23 cellular contexts compared by ENCODE assay signal in genomic region chr9:88544245-88544644, GRCh38. TPM values are rescaled to one million over a fixed set of nuclear protein-coding genes. Genes with fewer than 3 reads are reported as not detected.
DNase-seq lines count a peak whose midpoint lies in the region; ATAC-seq and TF ChIP-seq lines count a peak whose summit lies in the region.
"Had no signal": no experiment of that assay in that cellular context is flagged by ENCODE, and none has a peak within 500 bp of the region (broad histone marks: within the 10 kb centered on the region; RNA-seq: fewer than 3 reads in every experiment).

No MANE protein-coding gene starts in this region.

- H3K4me3 Mint-ChIP-seq in WTC11, result no peak overlapping the region
- no peak overlapping the region for H3K4me3 Mint-ChIP-seq in activated T-helper 1 cell treated with anti-CD3 and anti-CD28 coated beads, Interleukin-12 subunit alpha, Interleukin-12 subunit beta, Interleukin-2, Interleukin-4 antibody, amounts not matched to agents 30 ng/mL and 10 ng/mL and 1 ng/mL, durations not matched to agents 14 hours and 24 hours and 36 hours
- H3K4me3 Mint-ChIP-seq: activated naive CD8-positive, alpha-beta T cell treated with anti-CD3 and anti-CD28 coated beads, Interleukin-2, amount 10 ng/mL, durations not matched to agents 7 days and 5 days; memory B cell; natural killer cell had no signal

- DNase-seq in HL-60 (ENCODE audit: low read depth in 1 of 2, low spot score in 1 of 2) (peak; percentile 44 to 83), MV-4-11 (lab: John Stamatoyannopoulos, UW) (peak; percentile 49), WTC11 (ENCODE audit: low spot score) (no peak), lung microvascular endothelial cell (ENCODE audit: low read depth in 2 of 2) (peak; percentile 63 to 84), HuH-7 (ENCODE audit: low spot score) (no peak), NCI-H2227 treated with DMSO at 0.1 percent for 48 hours (lab: John Stamatoyannopoulos, UW) (no peak)
- no peak for DNase-seq in activated T-helper 1 cell treated with anti-CD3 and anti-CD28 coated beads, Interleukin-12 subunit alpha, Interleukin-12 subunit beta, Interleukin-2, Interleukin-4 antibody, amounts not matched to agents 30 ng/mL and 10 ng/mL and 1 ng/mL, durations not matched to agents 14 hours and 24 hours and 36 hours (ENCODE audit: low spot score)
- DNase-seq: activated CD4-positive, alpha-beta T cell treated with anti-CD3 and anti-CD28 coated beads for 1 hour; activated naive CD8-positive, alpha-beta T cell treated with anti-CD3 and anti-CD28 coated beads, Interleukin-2, amount 10 ng/mL, durations not matched to agents 7 days and 5 days; AML-193; COR-L47; dorsolateral prefrontal cortex; HCEC 1CT; natural killer cell; NCI-H1694; NK-92 treated with Interleukin-12 subunit alpha and Interleukin-12 subunit beta, amount 100 ng/mL, for 24 hours; stimulated activated CD4-positive, alpha-beta T cell treated with anti-CD3 and anti-CD28 coated beads, Interleukin-2, amount 100 ng/mL, for 48 hours; T-helper 9 cell; uterus had no signal

- peaks cover under 1% of the 10 kb centered on the region; the same call in 1 of the 2 replicates for H3K27me3 Mint-ChIP-seq in WTC11 (ENCODE audit: low read depth)
- H3K27me3 Mint-ChIP-seq in activated T-helper 1 cell treated with anti-CD3 and anti-CD28 coated beads, Interleukin-12 subunit alpha, Interleukin-12 subunit beta, Interleukin-2, Interleukin-4 antibody, amounts not matched to agents 30 ng/mL and 10 ng/mL and 1 ng/mL, durations not matched to agents 14 hours and 24 hours and 36 hours (ENCODE audit: insufficient read depth), result peaks cover 4% of the 10 kb centered on the region

- no peak for TF ChIP-seq CTCF in HL-60 (IDR thresholded peaks at IDR 0.05; ENCODE audit: insufficient read depth, low read length)
- TF ChIP-seq CTCF in WTC11 (IDR thresholded peaks at IDR 0.05), result no peak

- H3K27me3 ChIP-seq in HL-60 (ENCODE audit: insufficient read depth, poor library complexity, severe bottlenecking), result no peaks in the 10 kb centered on the region
- H3K27me3 ChIP-seq: breast epithelium, dorsolateral prefrontal cortex, SJCRH30, uterus had no signal

- intact Hi-C loops in activated T-helper 1 cell treated with anti-CD3 and anti-CD28 coated beads, Interleukin-12 subunit alpha, Interleukin-12 subunit beta, Interleukin-2, Interleukin-4 antibody, amounts not matched to agents 30 ng/mL and 10 ng/mL and 1 ng/mL, durations not matched to agents 14 hours and 24 hours and 36 hours (cut with micrococcal nuclease), result no loop called here

- H3K27ac ChIP-seq in HL-60 (replicated peaks), result no peak overlapping the region
- H3K27ac ChIP-seq: breast epithelium, dorsolateral prefrontal cortex, SJCRH30, uterus had no signal

- CTCF ChIA-PET in WTC11 (lab: Charles Lee), result no interaction called here

- peaks cover 5% of the 10 kb centered on the region; the same call in 1 of the 2 replicates for H3K36me3 Mint-ChIP-seq in WTC11
- no peaks in the 10 kb centered on the region for H3K36me3 Mint-ChIP-seq in activated T-helper 1 cell treated with anti-CD3 and anti-CD28 coated beads, Interleukin-12 subunit alpha, Interleukin-12 subunit beta, Interleukin-2, Interleukin-4 antibody, amounts not matched to agents 30 ng/mL and 10 ng/mL and 1 ng/mL, durations not matched to agents 14 hours and 24 hours and 36 hours (ENCODE audit: low read depth)
- H3K36me3 Mint-ChIP-seq: activated naive CD8-positive, alpha-beta T cell treated with anti-CD3 and anti-CD28 coated beads, Interleukin-2, amount 10 ng/mL, durations not matched to agents 7 days and 5 days; memory B cell; natural killer cell had no signal

- H3K27ac Mint-ChIP-seq in WTC11, result no peak overlapping the region
- no peak overlapping the region for H3K27ac Mint-ChIP-seq in activated T-helper 1 cell treated with anti-CD3 and anti-CD28 coated beads, Interleukin-12 subunit alpha, Interleukin-12 subunit beta, Interleukin-2, Interleukin-4 antibody, amounts not matched to agents 30 ng/mL and 10 ng/mL and 1 ng/mL, durations not matched to agents 14 hours and 24 hours and 36 hours
- H3K27ac Mint-ChIP-seq: activated naive CD8-positive, alpha-beta T cell treated with anti-CD3 and anti-CD28 coated beads, Interleukin-2, amount 10 ng/mL, durations not matched to agents 7 days and 5 days; memory B cell; natural killer cell had no signal

- peaks cover 7% of the 10 kb centered on the region for H3K9me3 Mint-ChIP-seq in WTC11
- no peaks in the 10 kb centered on the region for H3K9me3 Mint-ChIP-seq in activated T-helper 1 cell treated with anti-CD3 and anti-CD28 coated beads, Interleukin-12 subunit alpha, Interleukin-12 subunit beta, Interleukin-2, Interleukin-4 antibody, amounts not matched to agents 30 ng/mL and 10 ng/mL and 1 ng/mL, durations not matched to agents 14 hours and 24 hours and 36 hours
- H3K9me3 Mint-ChIP-seq: natural killer cell had no signal

- H3K4me1 Mint-ChIP-seq in WTC11, result peaks cover 16% of the 10 kb centered on the region
- H3K4me1 Mint-ChIP-seq in activated T-helper 1 cell treated with anti-CD3 and anti-CD28 coated beads, Interleukin-12 subunit alpha, Interleukin-12 subunit beta, Interleukin-2, Interleukin-4 antibody, amounts not matched to agents 30 ng/mL and 10 ng/mL and 1 ng/mL, durations not matched to agents 14 hours and 24 hours and 36 hours (ENCODE audit: low read depth), result no peaks in the 10 kb centered on the region
- H3K4me1 Mint-ChIP-seq: activated naive CD8-positive, alpha-beta T cell treated with anti-CD3 and anti-CD28 coated beads, Interleukin-2, amount 10 ng/mL, durations not matched to agents 7 days and 5 days; memory B cell; natural killer cell had no signal

- POLR2A ChIA-PET in WTC11 (lab: Charles Lee), result interaction anchor here (0.6 kb wide), 1 partner anchor 22 kb away, joined by 3 read pairs; no protein-coding TSS in a partner anchor

- ATAC-seq in WTC11, result peak; percentile 44; the same call in 1 of the 2 replicates
- ATAC-seq: natural killer cell had no signal

- no peak overlapping the region for H3K4me3 ChIP-seq in HL-60 (replicated peaks; ENCODE audit: insufficient read depth, low read length)
- H3K4me3 ChIP-seq: breast epithelium, dorsolateral prefrontal cortex, SJCRH30, uterus had no signal

TF ChIP-seq in WTC11, 78 proteins besides CTCF, POLR2A, EP300 and RAD21:
- TF ChIP-seq PRDM15 (CRISPR knock-in tag; IDR thresholded peaks at IDR 0.05) (0 out of 2 replicates have a peak, but pooled peaks have one; percentile 42), CBFB (CRISPR knock-in tag; IDR thresholded peaks at IDR 0.05; ENCODE audit: low read depth) (no peak)
TF ChIP-seq in WTC11: peak in this region for 1.

RNA-seq across cellular contexts. Expression of gene NXNL2, which starts 9.3 kb away (rescaled TPM):
- 1.9 to 2.3 TPM (median 2.2 TPM) in 3 replicates for total RNA-seq in WTC11 (2021)
- total RNA-seq in lung microvascular endothelial cell, result under 0.01 and 0.79 TPM in 2 replicates
- total RNA-seq in activated T-helper 1 cell treated with anti-CD3 and anti-CD28 coated beads, Interleukin-12 subunit alpha, Interleukin-12 subunit beta, Interleukin-2, Interleukin-4 antibody, amounts not matched to agents 30 ng/mL and 10 ng/mL and 1 ng/mL, durations not matched to agents 14 hours and 24 hours and 36 hours, result not detected in 2 replicates
- total RNA-seq: activated naive CD8-positive, alpha-beta T cell treated with anti-CD3 and anti-CD28 coated beads, Interleukin-2, amount 10 ng/mL, durations not matched to agents 7 days and 5 days; glomerular endothelial cell; natural killer cell; SJCRH30 had no signal

Comparison
In these comparisons a context has a peak if more than half of its experiments do, and no peak if none do; other contexts are left out.
1. DNase-seq: peak in HL-60 (2 of 2), MV-4-11 (single experiment) and lung microvascular endothelial cell (2 of 2); none in WTC11 (single experiment), HuH-7 (single experiment), NCI-H2227 treated with DMSO at 0.1 percent for 48 hours (single experiment) and activated T-helper 1 cell treated with anti-CD3 and anti-CD28 coated beads, Interleukin-12 subunit alpha, Interleukin-12 subunit beta, Interleukin-2, Interleukin-4 antibody, amounts not matched to agents 30 ng/mL and 10 ng/mL and 1 ng/mL, durations not matched to agents 14 hours and 24 hours and 36 hours (single experiment).